Comparison of ENCODE assay signal across 7 cellular contexts in the genomic region with DNA sequence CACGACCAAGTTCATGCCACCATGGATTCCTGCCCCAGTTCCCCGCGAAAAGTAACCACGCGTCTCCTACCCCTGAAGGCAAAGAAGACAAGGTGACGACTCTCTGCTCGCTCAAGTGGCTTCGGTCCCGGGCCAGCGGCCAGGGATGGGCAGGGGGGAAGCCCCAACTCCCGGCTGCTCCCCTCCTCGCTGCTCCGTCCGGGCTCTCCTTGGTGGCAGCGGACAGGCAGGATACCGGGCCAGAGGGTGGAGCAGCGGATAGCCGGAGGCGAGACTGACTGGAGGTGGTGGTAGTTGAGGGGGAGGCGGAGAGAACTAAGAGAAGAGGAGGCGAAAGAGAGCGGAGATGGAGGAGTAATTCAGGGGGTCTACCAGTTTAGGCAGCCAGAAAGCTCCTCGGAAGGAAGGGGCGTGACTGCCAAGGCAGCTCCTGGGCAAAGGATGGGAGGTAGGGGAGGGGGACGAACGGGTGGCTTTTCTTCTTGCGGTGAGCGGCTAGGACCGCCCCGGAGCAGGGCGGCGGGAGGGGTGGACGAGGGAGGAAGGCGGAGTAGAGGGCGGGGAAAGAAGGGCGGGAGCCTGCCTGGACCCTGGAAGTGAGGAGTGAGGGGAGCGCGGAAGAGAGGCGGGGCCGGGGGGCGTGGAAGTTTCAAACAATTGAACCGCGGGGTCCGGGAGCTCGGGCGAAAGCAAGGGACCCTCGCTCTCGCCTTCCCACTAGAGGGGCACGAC. TPM values are rescaled to one million over a fixed set of nuclear protein-coding genes. Genes with fewer than 3 reads are reported as not detected.
DNase-seq lines count a peak whose midpoint lies in the region; ATAC-seq lines count a peak whose summit lies in the region.

A gene with protein sequence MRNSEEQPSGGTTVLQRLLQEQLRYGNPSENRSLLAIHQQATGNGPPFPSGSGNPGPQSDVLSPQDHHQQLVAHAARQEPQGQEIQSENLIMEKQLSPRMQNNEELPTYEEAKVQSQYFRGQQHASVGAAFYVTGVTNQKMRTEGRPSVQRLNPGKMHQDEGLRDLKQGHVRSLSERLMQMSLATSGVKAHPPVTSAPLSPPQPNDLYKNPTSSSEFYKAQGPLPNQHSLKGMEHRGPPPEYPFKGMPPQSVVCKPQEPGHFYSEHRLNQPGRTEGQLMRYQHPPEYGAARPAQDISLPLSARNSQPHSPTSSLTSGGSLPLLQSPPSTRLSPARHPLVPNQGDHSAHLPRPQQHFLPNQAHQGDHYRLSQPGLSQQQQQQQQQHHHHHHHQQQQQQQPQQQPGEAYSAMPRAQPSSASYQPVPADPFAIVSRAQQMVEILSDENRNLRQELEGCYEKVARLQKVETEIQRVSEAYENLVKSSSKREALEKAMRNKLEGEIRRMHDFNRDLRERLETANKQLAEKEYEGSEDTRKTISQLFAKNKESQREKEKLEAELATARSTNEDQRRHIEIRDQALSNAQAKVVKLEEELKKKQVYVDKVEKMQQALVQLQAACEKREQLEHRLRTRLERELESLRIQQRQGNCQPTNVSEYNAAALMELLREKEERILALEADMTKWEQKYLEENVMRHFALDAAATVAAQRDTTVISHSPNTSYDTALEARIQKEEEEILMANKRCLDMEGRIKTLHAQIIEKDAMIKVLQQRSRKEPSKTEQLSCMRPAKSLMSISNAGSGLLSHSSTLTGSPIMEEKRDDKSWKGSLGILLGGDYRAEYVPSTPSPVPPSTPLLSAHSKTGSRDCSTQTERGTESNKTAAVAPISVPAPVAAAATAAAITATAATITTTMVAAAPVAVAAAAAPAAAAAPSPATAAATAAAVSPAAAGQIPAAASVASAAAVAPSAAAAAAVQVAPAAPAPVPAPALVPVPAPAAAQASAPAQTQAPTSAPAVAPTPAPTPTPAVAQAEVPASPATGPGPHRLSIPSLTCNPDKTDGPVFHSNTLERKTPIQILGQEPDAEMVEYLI (minus strand): TSS at position 450 of the 732 bp plus-strand sequence. CDS start 17,705 bp downstream, outside the sequence.

- H3K4me1 Mint-ChIP-seq in activated CD4-positive, alpha-beta T cell treated with anti-CD3 and anti-CD28 coated beads for 36 hours = peaks cover 13% of the 10 kb centered on the region

- CTCF ChIA-PET in activated CD4-positive, alpha-beta T cell treated with anti-CD3 and anti-CD28 coated beads for 36 hours (lab: Charles Lee) = no interaction called here

- peak within 1 kb of the TSS; percentile 82 for H3K4me3 Mint-ChIP-seq in activated CD4-positive, alpha-beta T cell treated with anti-CD3 and anti-CD28 coated beads for 36 hours

- peak within 1 kb of the TSS; percentile 17 for H3K27ac Mint-ChIP-seq in activated CD4-positive, alpha-beta T cell treated with anti-CD3 and anti-CD28 coated beads for 36 hours

- ATAC-seq in GM18508 (IDR thresholded peaks at IDR 0.05; ENCODE audit: insufficient read depth, unreplicated experiment) (peak; percentile 28), HG02938 (IDR thresholded peaks at IDR 0.05; ENCODE audit: unreplicated experiment) (peak; percentile 45), left colon (peak; percentile 86)
- ATAC-seq in activated CD4-positive, alpha-beta T cell treated with anti-CD3 and anti-CD28 coated beads for 36 hours = peak; percentile 57

- intact Hi-C loops in activated CD4-positive, alpha-beta T cell treated with anti-CD3 and anti-CD28 coated beads for 36 hours (cut with DNase I, micrococcal nuclease) = loop anchor here (5.0 to 10.0 kb wide), 3 partner anchors 163 to 1158 kb away; a partner anchor contains a TSS
- intact Hi-C loops in left colon (cut with DNase I, micrococcal nuclease) = no loop called here

- H3K27me3 Mint-ChIP-seq in activated CD4-positive, alpha-beta T cell treated with anti-CD3 and anti-CD28 coated beads for 36 hours = peaks cover 4% of the 10 kb centered on the region

- DNase-seq in NCI-H2171 (lab: John Stamatoyannopoulos, UW) = peak; percentile 56
- DNase-seq in activated CD4-positive, alpha-beta T cell treated with anti-CD3 and anti-CD28 coated beads for 36 hours = peak; percentile 64
- DNase-seq in left colon = peak; percentile 82 to 84
- DNase-seq in stimulated activated CD4-positive, alpha-beta T cell treated with anti-CD3 and anti-CD28 coated beads, Interleukin-1b, Interleukin-23, amount 100 ng/mL, for 24 hours (ENCODE audit: low read depth in 4 of 4, low spot score in 1 of 4) = peak in 3 of 4 experiments; percentile 11 to 28 (median 26)

- H3K27ac ChIP-seq in cingulate gyrus (ENCODE audit: low read depth, low read length) = peak within 1 kb of the TSS; percentile 72

- H3K9me3 Mint-ChIP-seq in activated CD4-positive, alpha-beta T cell treated with anti-CD3 and anti-CD28 coated beads for 36 hours (ENCODE audit: low read depth) = no peaks in the 10 kb centered on the region

- H3K36me3 Mint-ChIP-seq in activated CD4-positive, alpha-beta T cell treated with anti-CD3 and anti-CD28 coated beads for 36 hours (ENCODE audit: low read depth) = no peaks in the 10 kb centered on the region

- POLR2A ChIA-PET in activated CD4-positive, alpha-beta T cell treated with anti-CD3 and anti-CD28 coated beads for 36 hours (lab: Charles Lee) = no interaction called here

RNA-seq across cellular contexts. Expression of the gene that starts here (rescaled TPM):
- 1 to 10 TPM; 1.1 to 1.5 TPM for total RNA-seq in activated CD4-positive, alpha-beta T cell treated with anti-CD3 and anti-CD28 coated beads for 36 hours
- 10 to 100 TPM; 16.1 to 22.3 TPM for total RNA-seq in left colon

Comparison
In these comparisons a context has a peak if more than half of its experiments do, and no peak if none do; other contexts are left out.
1. Peak in every context shown above with its lines: DNase-seq, ATAC-seq and H3K27ac ChIP-seq.
2. RNA of the gene that starts here (total RNA-seq): 16.1 to 22.3 TPM in left colon; 1.1 to 1.5 TPM in activated CD4-positive, alpha-beta T cell treated with anti-CD3 and anti-CD28 coated beads for 36 hours; every median in the first group is over 4 times any median in the second.
3. ATAC-seq: peak in every context shown above with its lines; median percentile 86 in left colon; 57 in activated CD4-positive, alpha-beta T cell treated with anti-CD3 and anti-CD28 coated beads for 36 hours; 45 in HG02938; 28 in GM18508.
4. DNase-seq: peak in every context shown above with its lines; median percentile 83 in left colon; 64 in activated CD4-positive, alpha-beta T cell treated with anti-CD3 and anti-CD28 coated beads for 36 hours; 56 in NCI-H2171; 26 in stimulated activated CD4-positive, alpha-beta T cell treated with anti-CD3 and anti-CD28 coated beads, Interleukin-1b, Interleukin-23, amount 100 ng/mL, for 24 hours.
5. intact Hi-C loops: an anchor here in activated CD4-positive, alpha-beta T cell treated with anti-CD3 and anti-CD28 coated beads for 36 hours (5.0 to 10.0 kb wide); none called in left colon.